ENCODE assay signal across 8 cellular contexts in the genomic region with DNA sequence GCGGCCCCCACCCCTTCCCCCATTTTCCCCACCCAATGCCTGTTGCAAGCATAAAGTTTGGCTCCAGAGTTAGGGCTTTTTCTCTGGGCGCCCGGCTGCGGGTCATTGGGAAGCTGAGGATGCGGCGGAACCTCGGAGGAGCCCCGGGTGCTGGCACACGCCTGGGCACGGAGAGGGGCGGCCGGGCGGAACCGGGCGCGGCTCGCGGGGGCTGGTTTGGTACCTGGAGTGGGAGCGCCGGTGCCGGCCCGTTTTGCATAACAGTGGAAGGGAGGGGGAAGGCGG. TPM values are rescaled to one million over a fixed set of nuclear protein-coding genes. Genes with fewer than 3 reads are reported as not detected.
DNase-seq lines count a peak whose midpoint lies in the region; ATAC-seq and TF ChIP-seq lines count a peak whose summit lies in the region.

No MANE protein-coding gene starts in this region.

- RAD21 ChIA-PET in HCT116 (lab: Charles Lee; ENCODE audit: low non-redundant PET in 1 of 2, low total read pairs in 2 of 2, uncharacterized antibody in 2 of 2, unreplicated experiment in 2 of 2): no interaction called here

- POLR2A ChIA-PET in HCT116 (lab: Charles Lee): interaction anchor here (0.7 to 1.2 kb wide), 2 partner anchors 11 to 286 kb away, joined by 3 read pairs; no protein-coding TSS in a partner anchor

- no peak overlapping the region for H3K27ac ChIP-seq in ACC112 (ENCODE audit: low read depth, low read length)
- H3K27ac ChIP-seq in HCT116 (ENCODE audit: low read depth, low read length): peak overlapping the region; percentile 79
- peak overlapping the region; percentile 55 for H3K27ac ChIP-seq in angular gyrus (ENCODE audit: low read depth, low read length)
- H3K27ac ChIP-seq in right lobe of liver: peak overlapping the region; percentile 90 to 95 (median 91)
- peak overlapping the region; percentile 65 for H3K27ac ChIP-seq in upper lobe of right lung

- no peaks in the 10 kb centered on the region for H3K79me2 ChIP-seq in ACC112 (ENCODE audit: control insufficient read depth, insufficient read depth, low read length, unreplicated experiment)
- H3K79me2 ChIP-seq in HCT116 (ENCODE audit: insufficient read depth, low read length): peaks cover 48% of the 10 kb centered on the region

- H3K9me3 ChIP-seq in HCT116 (ENCODE audit: control insufficient read depth in 1 of 2, insufficient read depth in 1 of 2, low read depth in 1 of 2, low read length in 2 of 2): no peaks in the 10 kb centered on the region
- no peaks in the 10 kb centered on the region for H3K9me3 ChIP-seq in right lobe of liver
- no peaks in the 10 kb centered on the region for H3K9me3 ChIP-seq in upper lobe of right lung

- H3K4me1 ChIP-seq in ACC112 (ENCODE audit: control insufficient read depth, insufficient read depth, low read length, unreplicated experiment) (no peaks in the 10 kb centered on the region), HCT116 (ENCODE audit: control insufficient read depth in 1 of 2, insufficient read depth in 2 of 2, low read length in 2 of 2) (peaks cover 7 to 18% of the 10 kb centered on the region in 2 experiments; a peak in 3 of 4 replicates), right lobe of liver (peaks cover 0 to 34% (median 6%) of the 10 kb centered on the region in 4 donors), upper lobe of right lung (peaks cover 3% of the 10 kb centered on the region)

- CTCF ChIA-PET in HCT116 (lab: Charles Lee): interaction anchor here (1.6 kb wide), 1 partner anchor 97 kb away, joined by 5 read pairs; no protein-coding TSS in a partner anchor

- no peaks in the 10 kb centered on the region for H3K9me2 ChIP-seq in HCT116 (ENCODE audit: insufficient read depth)

- TF ChIP-seq CTCF in HCT116 (IDR thresholded peaks at IDR 0.05 in 2 of 3, conservative IDR thresholded peaks at IDR 0.05 in 1 of 3; ENCODE audit: borderline replicate concordance in 1 of 3, insufficient read depth in 1 of 3, low read depth in 2 of 3, low read length in 2 of 3): no peak
- TF ChIP-seq CTCF in right lobe of liver (IDR thresholded peaks at IDR 0.05): no peak
- TF ChIP-seq CTCF in upper lobe of right lung (IDR thresholded peaks at IDR 0.05): no peak

- no peaks in the 10 kb centered on the region for H3K36me3 ChIP-seq in ACC112 (ENCODE audit: insufficient read depth, low read length)
- H3K36me3 ChIP-seq in HCT116 (ENCODE audit: control insufficient read depth in 1 of 2, insufficient read depth in 2 of 2, low read length in 2 of 2): no peaks in the 10 kb centered on the region
- H3K36me3 ChIP-seq in right lobe of liver: no peaks in the 10 kb centered on the region
- no peaks in the 10 kb centered on the region for H3K36me3 ChIP-seq in upper lobe of right lung

- WGBS in right lobe of liver (ENCODE audit: insufficient coverage, low coverage, low lambda C conversion rate, missing lambda C conversion rate): 0% methylated on average over 3 of the region's 23 CpGs

- H3K4me2 ChIP-seq in HCT116 (ENCODE audit: low read length): peak overlapping the region; percentile 96

- no peaks in the 10 kb centered on the region for H4K20me1 ChIP-seq in HCT116 (ENCODE audit: insufficient read depth)

- ATAC-seq in HCT116 (no peak; the same call in 1 of the 2 replicates), right lobe of liver (no peak), upper lobe of right lung (no peak)

- BruUV-seq in HCT116 (replicated peaks; lab: Mats Ljungman, UMichigan): no TSS peak

- intact Hi-C loops in HCT116 (cut with micrococcal nuclease) (loop anchor here (5.0 kb wide), 1 partner anchor 64 kb away; no protein-coding TSS in a partner anchor), right lobe of liver (cut with DNase I) (no loop called here), upper lobe of right lung (cut with DNase I) (no loop called here)

- H3K27me3 ChIP-seq in ACC112 (ENCODE audit: insufficient read depth, low read length): no peaks in the 10 kb centered on the region
- H3K27me3 ChIP-seq in HCT116 (ENCODE audit: insufficient read depth, low read length): no peaks in the 10 kb centered on the region
- H3K27me3 ChIP-seq in right lobe of liver: no peaks in the 10 kb centered on the region
- H3K27me3 ChIP-seq in upper lobe of right lung: no peaks in the 10 kb centered on the region

- H2AFZ ChIP-seq in ACC112 (ENCODE audit: low read length, unreplicated experiment): peak overlapping the region; percentile 99
- H2AFZ ChIP-seq in HCT116 (ENCODE audit: low read depth, low read length, poor library complexity, severe bottlenecking): peak overlapping the region; percentile 45

- H3K4me3 ChIP-seq in ACC112 (ENCODE audit: low read depth, low read length): peak overlapping the region; percentile 97
- H3K4me3 ChIP-seq in HCT116 (replicated peaks in 1 of 2; ENCODE audit: low read depth in 1 of 2, low read length in 2 of 2): peak overlapping the region; percentile 77 to 78
- peak overlapping the region; percentile 87 to 95 (median 94) for H3K4me3 ChIP-seq in right lobe of liver
- H3K4me3 ChIP-seq in upper lobe of right lung: peak overlapping the region; percentile 88

- TF ChIP-seq RAD21 in HCT116 (IDR thresholded peaks at IDR 0.05; ENCODE audit: low read depth): no peak

- no peak for DNase-seq in HCT116 (ENCODE audit: low read depth, low spot score)
- DNase-seq in right lobe of liver: no peak
- DNase-seq in upper lobe of right lung: no peak
- no peak for DNase-seq in NCI-H2107 (lab: John Stamatoyannopoulos, UW)
- DNase-seq in NCI-H526 treated with DMSO at 0.1 percent for 48 hours (lab: John Stamatoyannopoulos, UW): no peak
- no peak for DNase-seq in SHP77 (lab: John Stamatoyannopoulos, UW)

- H3K9ac ChIP-seq in HCT116 (ENCODE audit: low read length): peak overlapping the region; percentile 81

- TF ChIP-seq POLR2A in HCT116 (IDR thresholded peaks at IDR 0.05; ENCODE audit: borderline replicate concordance, extremely low read depth, insufficient read depth, insufficient read length) (no peak), right lobe of liver (IDR thresholded peaks at IDR 0.05) (no peak)

TF ChIP-seq in HCT116, 20 proteins besides CTCF, POLR2A, EP300 and RAD21:
- no peak for TF ChIP-seq YY1 (IDR thresholded peaks at IDR 0.05; ENCODE audit: extremely low read depth, insufficient replicate concordance, low read depth, low read length)
- TF ChIP-seq POLR2AphosphoS5 (IDR thresholded peaks at IDR 0.05; ENCODE audit: low read depth, low read length): no peak
- no peak for TF ChIP-seq REST (IDR thresholded peaks at IDR 0.05; ENCODE audit: low read depth)
- no peak for TF ChIP-seq EZH2 (IDR thresholded peaks at IDR 0.05)
- TF ChIP-seq MAX (IDR thresholded peaks at IDR 0.05): no peak

RNA-seq across cellular contexts. Expression of gene PPARGC1B, which starts 1.2 kb away (rescaled TPM):
- total RNA-seq in HCT116 (2021; ENCODE audit: unreplicated experiment) (9.2 TPM), right lobe of liver (1 to 10 TPM; 2.3 to 7.5 (median 3.9) TPM), upper lobe of right lung (9.8 TPM)
- polyA plus RNA-seq in HCT116 (2012): 1.5 and 1.7 TPM in 2 replicates
